ENCODE assay signal across 9 cellular contexts in the genomic region with DNA sequence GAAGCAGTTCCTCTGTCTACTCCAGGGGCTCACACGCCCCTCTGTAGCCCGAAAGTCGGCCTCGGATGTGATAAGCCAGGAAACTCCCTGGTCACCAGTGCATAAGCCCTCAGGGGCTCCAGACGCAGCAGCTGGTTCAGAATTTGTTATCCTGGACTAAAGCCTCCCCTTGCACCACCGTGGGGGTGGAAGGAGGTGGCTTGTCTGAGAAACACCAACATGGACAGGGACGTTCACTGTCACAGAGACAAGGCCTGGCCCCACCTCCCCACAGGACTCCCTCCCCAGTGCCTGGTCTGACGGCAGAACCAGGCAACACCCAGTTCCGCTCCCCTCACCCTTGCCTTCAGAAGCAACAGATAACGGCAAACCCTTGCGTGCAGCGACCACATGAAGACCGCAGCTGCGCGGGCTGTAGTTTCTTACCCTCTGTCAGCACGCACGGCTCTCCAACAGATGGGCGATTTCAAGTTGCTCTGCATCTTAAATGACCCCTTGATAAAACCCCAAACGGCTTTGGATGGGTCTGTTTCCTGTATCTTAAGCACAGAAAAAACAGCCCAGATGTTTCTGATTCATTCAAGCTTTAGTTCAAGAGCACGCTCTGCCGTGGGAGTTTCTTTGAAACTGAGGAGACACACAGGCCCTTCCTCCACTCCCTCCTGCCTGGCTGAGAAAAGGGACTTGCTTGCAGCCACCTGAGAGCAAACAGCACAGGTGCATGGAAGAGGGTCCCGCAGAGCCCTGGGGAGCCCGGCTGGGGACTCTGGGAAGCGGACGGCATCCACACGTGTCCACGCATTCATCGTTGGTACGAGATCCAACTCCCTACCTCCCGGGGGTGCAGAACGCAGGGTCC. TPM values are rescaled to one million over a fixed set of nuclear protein-coding genes. Genes with fewer than 3 reads are reported as not detected.
DNase-seq lines count a peak whose midpoint lies in the region; ATAC-seq, FAIRE-seq and TF ChIP-seq lines count a peak whose summit lies in the region.
"Had no signal": no experiment of that assay in that cellular context is flagged by ENCODE, and none has a peak within 500 bp of the region (broad histone marks: within the 10 kb centered on the region; RNA-seq: fewer than 3 reads in every experiment).

No MANE protein-coding gene starts in this region.

- FAIRE-seq in frontal cortex (lab: Jason Lieb, UNC), result no peak
- FAIRE-seq: A204.1 had no signal

- TF ChIP-seq CTCF in SK-N-SH (IDR thresholded peaks at IDR 0.05), result no peak
- TF ChIP-seq CTCF in WERI-Rb-1 (IDR thresholded peaks at IDR 0.05; ENCODE audit: low read depth, low read length), result no peak
- no peak for TF ChIP-seq CTCF in foreskin fibroblast (IDR thresholded peaks at IDR 0.05; ENCODE audit: low read depth, low read length)

- TF ChIP-seq EP300 in SK-N-SH (IDR thresholded peaks at IDR 0.05; ENCODE audit: borderline replicate concordance in 1 of 2, low read depth in 1 of 2, low read length in 1 of 2), result no peak

- H3K9me3 ChIP-seq in SK-N-SH (no peaks in the 10 kb centered on the region), WERI-Rb-1 (ENCODE audit: severe bottlenecking) (peaks cover 3% of the 10 kb centered on the region)

- WGBS in SK-N-SH (ENCODE audit: low lambda C conversion rate), result 61% methylated on average over 28 of the region's 31 CpGs

- H3K9ac ChIP-seq in SK-N-SH, result no peak overlapping the region

- H3K4me2 ChIP-seq in SK-N-SH, result no peak overlapping the region

- TF ChIP-seq RAD21 in SK-N-SH (IDR thresholded peaks at IDR 0.05; ENCODE audit: low read length), result no peak

- POLR2A ChIA-PET in SK-N-SH (lab: Yijun Ruan, JAX), result interaction anchor here (0.5 kb wide), 1 partner anchor 267 kb away, joined by 3 read pairs; no protein-coding TSS in a partner anchor

- no peak; the same call in 1 of the 3 replicates for ATAC-seq in SK-N-SH treated with all-trans-retinoic acid at 6 μM for 48 hours
- ATAC-seq in HG03135 (IDR thresholded peaks at IDR 0.05; ENCODE audit: unreplicated experiment), result peak; percentile 75

- no peaks in the 10 kb centered on the region for H4K20me1 ChIP-seq in SK-N-SH (ENCODE audit: insufficient read depth)

- H3K27ac ChIP-seq in SK-N-SH (ENCODE audit: low read depth in 2 of 2, low read length in 1 of 2) (peak overlapping the region in 1 of 2 experiments; percentile 11; a peak in 1 of 4 replicates), WERI-Rb-1 (peak overlapping the region; percentile 37)

- no peaks in the 10 kb centered on the region for H3F3A ChIP-seq in SK-N-SH (replicated peaks; ENCODE audit: insufficient read depth)

- no peaks in the 10 kb centered on the region for H3K9me2 ChIP-seq in SK-N-SH

- H3K36me3 ChIP-seq in SK-N-SH (replicated peaks in 1 of 2; ENCODE audit: control insufficient read depth in 1 of 2, insufficient read depth in 2 of 2, low read length in 1 of 2) (no peaks in the 10 kb centered on the region), WERI-Rb-1 (no peaks in the 10 kb centered on the region)

- H3K79me2 ChIP-seq in SK-N-SH (ENCODE audit: insufficient read depth), result no peaks in the 10 kb centered on the region

- CTCF ChIA-PET in SK-N-SH (lab: Yijun Ruan, JAX), result interaction anchor here (0.8 to 1.0 kb wide), 2 partner anchors 13 to 204 kb away, joined by 3 to 4 read pairs; no protein-coding TSS in a partner anchor

- H2AFZ ChIP-seq in SK-N-SH (ENCODE audit: low read depth), result no peak overlapping the region

- H3K4me1 ChIP-seq in SK-N-SH (ENCODE audit: control insufficient read depth in 1 of 2, insufficient read depth in 2 of 2, low read depth in 1 of 2, low read length in 1 of 2), result peaks cover 0 to 24% of the 10 kb centered on the region in 2 experiments; a peak in 1 of 4 replicates

- peaks cover 20% of the 10 kb centered on the region for H3K27me3 ChIP-seq in SK-N-SH (ENCODE audit: insufficient read depth)
- no peaks in the 10 kb centered on the region for H3K27me3 ChIP-seq in WERI-Rb-1 (ENCODE audit: insufficient read depth, low read depth, severe bottlenecking)

- H3K4me3 ChIP-seq in SK-N-SH (ENCODE audit: low read depth in 2 of 2, low read length in 1 of 2) (no peak overlapping the region), WERI-Rb-1 (ENCODE audit: low read depth, low read length) (no peak overlapping the region), foreskin fibroblast (ENCODE audit: low read depth in 1 of 2, low read length in 2 of 2) (peak overlapping the region in 1 of 2 donors; percentile 15)

- DNase-seq in SK-N-SH (peak; percentile 80), WERI-Rb-1 (peak; percentile 75), foreskin fibroblast (peak; percentile 45 to 77), frontal cortex (ENCODE audit: low spot score in 2 of 2) (no peak), anterior cingulate cortex (lab: John Stamatoyannopoulos, UW) (no peak)
- peak; percentile 45 for DNase-seq in stimulated activated CD8-positive, alpha-beta memory T cell treated with anti-CD3 and anti-CD28 coated beads, Interleukin-7, amount 100 ng/mL, for 48 hours (ENCODE audit: extremely low read depth in 1 of 2, low read depth in 1 of 2)

TF ChIP-seq in SK-N-SH, 30 proteins besides CTCF, POLR2A, EP300 and RAD21:
- TF ChIP-seq TAF1 (IDR thresholded peaks at IDR 0.05; ENCODE audit: borderline replicate concordance, low read depth, low read length) (no peak), GATA2 (CRISPR knock-in tag; IDR thresholded peaks at IDR 0.05) (peak; percentile 19; the same call in 1 of the 2 replicates)

TF ChIP-seq in SK-N-SH treated with all-trans-retinoic acid at 6 μM for 48 hours, 23 proteins besides CTCF, POLR2A, EP300 and RAD21:
- no peak for TF ChIP-seq ZNF70 (CRISPR knock-in tag; IDR thresholded peaks at IDR 0.05)
- no peak for TF ChIP-seq OSR1 (CRISPR knock-in tag; IDR thresholded peaks at IDR 0.05)
- no peak for TF ChIP-seq GLIS3 (CRISPR knock-in tag; IDR thresholded peaks at IDR 0.05)
- no peak for TF ChIP-seq PPARA (CRISPR knock-in tag; IDR thresholded peaks at IDR 0.05; ENCODE audit: borderline replicate concordance)
- TF ChIP-seq ZNF8 (CRISPR knock-in tag; IDR thresholded peaks at IDR 0.05), result no peak

RNA-seq across cellular contexts. Expression of gene NKD2, which starts 44.7 kb away (rescaled TPM):
- polyA plus RNA-seq in SK-N-SH (2012; rRNA removed), result not detected in 2 replicates
- not detected in 2 replicates for polyA plus RNA-seq in SK-N-SH (2012; cell fraction: cytosol; rRNA removed)
- polyA plus RNA-seq in SK-N-SH (2012; cell fraction: nucleus; rRNA removed), result 0.06 TPM in 1 of 2 replicates, not detected in the other
- total RNA-seq in frontal cortex, result 2.9 TPM

Comparison
In these comparisons a context has a peak if more than half of its experiments do, and no peak if none do; other contexts are left out.
1. DNase-seq: peak in SK-N-SH (single experiment), WERI-Rb-1 (single experiment), foreskin fibroblast (2 of 2) and stimulated activated CD8-positive, alpha-beta memory T cell treated with anti-CD3 and anti-CD28 coated beads, Interleukin-7, amount 100 ng/mL, for 48 hours (2 of 2); none in frontal cortex (0 of 2) and anterior cingulate cortex (0 of 58).